ENCODE assay signal across 1 cellular context in genomic region chr12:113163030-113163360, GRCh38.
TF ChIP-seq lines count a peak whose summit lies in the region.

No MANE protein-coding gene starts in this region.

TF ChIP-seq in K562, 482 proteins besides CTCF, POLR2A, EP300 and RAD21:
- TF ChIP-seq POLR2G (IDR thresholded peaks at IDR 0.05; ENCODE audit: low read depth, low read length) (peak; percentile 42; the same call in 1 of the 2 replicates), WHSC1 (IDR thresholded peaks at IDR 0.05; ENCODE audit: low read length) (no peak), MLX (CRISPR knock-in tag; conservative IDR thresholded peaks at IDR 0.05) (no peak), KLF1 (tag; IDR thresholded peaks at IDR 0.05) (no peak), TCF7 (IDR thresholded peaks at IDR 0.05; ENCODE audit: borderline replicate concordance) (no peak), HEY1 (CRISPR knock-in tag; IDR thresholded peaks at IDR 0.05; ENCODE audit: borderline replicate concordance) (no peak), XRCC5 (IDR thresholded peaks at IDR 0.05; ENCODE audit: low read depth, low read length) (no peak), ZNF143 (CRISPR knock-in tag; IDR thresholded peaks at IDR 0.05) (no peak), BRCA1 (IDR thresholded peaks at IDR 0.05) (no peak), BRCA1 (CRISPR knock-in tag; IDR thresholded peaks at IDR 0.05) (no peak), NEUROD1 (IDR thresholded peaks at IDR 0.05; ENCODE audit: borderline replicate concordance, low read depth, low read length, partially characterized antibody) (no peak), MAFK (IDR thresholded peaks at IDR 0.05; ENCODE audit: low read length) (no peak), RBFOX2 (IDR thresholded peaks at IDR 0.05; ENCODE audit: low read depth, low read length) (peak; percentile 35; the same call in 1 of the 2 replicates), XRCC3 (IDR thresholded peaks at IDR 0.05) (no peak), MCM2 (IDR thresholded peaks at IDR 0.05; ENCODE audit: low read depth) (no peak), CBFA2T3 (IDR thresholded peaks at IDR 0.05) (no peak)
